In genomic region chr10:61021926-61022325, GRCh38 we compare ENCODE assay signal across 23 cellular contexts.
"Had no signal": no experiment of that assay in that cellular context is flagged by ENCODE, and none has a peak within 500 bp of the region (broad histone marks: within the 10 kb centered on the region; RNA-seq: fewer than 3 reads in every experiment).

No MANE protein-coding gene starts in this region.

- DNase-seq: activated CD4-positive, alpha-beta T cell treated with anti-CD3 and anti-CD28 coated beads for 1 hour; activated CD4-positive, alpha-beta T cell treated with anti-CD3 and anti-CD28 coated beads, Interleukin-2, amount 10 ng/mL, durations not matched to agents 7 days and 5 days; activated CD8-positive, alpha-beta T cell treated with anti-CD3 and anti-CD28 coated beads for 36 hours; activated gamma-delta T cell treated with Interleukin-2 at 50 U/mL for 16 hours; activated naive CD4-positive, alpha-beta T cell treated with anti-CD3 and anti-CD28 coated beads, Interleukin-2, amount 50 U/mL, for 16 hours; activated T-cell treated with anti-CD3 and anti-CD28 coated beads, Interleukin-2, amount 50 U/mL, for 4 hours; amniotic stem cell; effector CD4-positive, alpha-beta T cell; head of caudate nucleus; kidney; left colon; mammary epithelial cell; naive thymus-derived CD8-positive, alpha-beta T cell; occipital lobe; right cardiac atrium; spleen; stimulated activated naive CD4-positive, alpha-beta T cell; T-helper 2 cell; testis; transverse colon had no signal

- H3K27me3 ChIP-seq: gastroesophageal sphincter, neural progenitor cell, spleen, testis, transverse colon had no signal

- H3K27ac ChIP-seq: gastroesophageal sphincter, neural progenitor cell, parathyroid adenoma, spleen, testis, transverse colon had no signal

- H3K36me3 ChIP-seq: gastroesophageal sphincter, neural progenitor cell, spleen, transverse colon had no signal

- H3K4me1 ChIP-seq: gastroesophageal sphincter, neural progenitor cell, parathyroid adenoma, spleen, testis, transverse colon had no signal

- H3K9me3 ChIP-seq: gastroesophageal sphincter, spleen, testis, transverse colon had no signal

- H3K4me3 ChIP-seq: gastroesophageal sphincter, neural progenitor cell, spleen, testis, transverse colon had no signal
